ENCODE assay signal across 1 cellular context in genomic region chr22:22297790-22298653, GRCh38.
TF ChIP-seq lines count a peak whose summit lies in the region.
"Not testable (repeated sequence)": the region's sequence is repeated elsewhere in the genome, so short reads cannot be mapped to it uniquely, and the experiment has no call there.

No MANE protein-coding gene starts in this region.

TF ChIP-seq in K562, 482 proteins besides CTCF, POLR2A, EP300 and RAD21 (continued from another document and continues in another):
- TF ChIP-seq HBP1 (CRISPR knock-in tag; IDR thresholded peaks at IDR 0.05) = 0 out of 2 replicates have a peak, but pooled peaks have one; percentile 82
- TF ChIP-seq TAF1 (IDR thresholded peaks at IDR 0.05; ENCODE audit: control insufficient read depth, extremely low read depth, insufficient read depth, low read length, severe bottlenecking) = peak; percentile 13
- TF ChIP-seq ZNF740 (CRISPR knock-in tag; IDR thresholded peaks at IDR 0.05) = 0 out of 2 replicates have a peak, but pooled peaks have one; percentile 47
- TF ChIP-seq ZNF740 (tag; IDR thresholded peaks at IDR 0.05) = not testable (repeated sequence)
- peak; percentile 43; the same call in 1 of the 2 replicates for TF ChIP-seq ZNF133 (CRISPR knock-in tag; IDR thresholded peaks at IDR 0.05)
- TF ChIP-seq GMEB1 (CRISPR knock-in tag; IDR thresholded peaks at IDR 0.05) = peak; percentile 85
- TF ChIP-seq NEUROD1 (IDR thresholded peaks at IDR 0.05; ENCODE audit: borderline replicate concordance, low read depth, low read length, partially characterized antibody) = peak; percentile 4
- TF ChIP-seq SMARCA5 (IDR thresholded peaks at IDR 0.05) = peak; percentile 51
- peak; percentile 58; the same call in 1 of the 2 replicates for TF ChIP-seq DMBX1 (CRISPR knock-in tag; IDR thresholded peaks at IDR 0.05; ENCODE audit: borderline replicate concordance)
- peak; percentile 69; the same call in 1 of the 2 replicates for TF ChIP-seq RREB1 (CRISPR knock-in tag; IDR thresholded peaks at IDR 0.05)
- peak; percentile 60; the same call in 1 of the 2 replicates for TF ChIP-seq ZNF695 (CRISPR knock-in tag; IDR thresholded peaks at IDR 0.05)
- TF ChIP-seq E2F3 (CRISPR knock-in tag; IDR thresholded peaks at IDR 0.05) = peak; percentile 32; the same call in 1 of the 2 replicates
- peak; percentile 48; the same call in 1 of the 2 replicates for TF ChIP-seq KLF6 (CRISPR knock-in tag; IDR thresholded peaks at IDR 0.05; ENCODE audit: borderline replicate concordance)
- peak; percentile 62 for TF ChIP-seq ZBTB9 (CRISPR knock-in tag; IDR thresholded peaks at IDR 0.05)
- 0 out of 2 replicates have a peak, but pooled peaks have one; percentile 47 for TF ChIP-seq ZNF561 (CRISPR knock-in tag; conservative IDR thresholded peaks at IDR 0.05)
- TF ChIP-seq NKRF (IDR thresholded peaks at IDR 0.05; ENCODE audit: borderline replicate concordance) = peak; percentile 78
- TF ChIP-seq MAX (CRISPR knock-in tag; IDR thresholded peaks at IDR 0.05) = peak; percentile 64; the same call in 1 of the 2 replicates
- TF ChIP-seq DPF2 (IDR thresholded peaks at IDR 0.05) = peak; percentile 34; the same call in 1 of the 2 replicates
- peak; percentile 18; the same call in 1 of the 2 replicates for TF ChIP-seq ZNF239 (CRISPR knock-in tag; IDR thresholded peaks at IDR 0.05)
- peak in 1 of 2 experiments; percentile 6; a peak in 1 of 4 replicates for TF ChIP-seq SRF (CRISPR knock-in tag; IDR thresholded peaks at IDR 0.05)
- TF ChIP-seq ELF4 (CRISPR knock-in tag; IDR thresholded peaks at IDR 0.05) = peak; percentile 69
- TF ChIP-seq ZNF445 (CRISPR knock-in tag; IDR thresholded peaks at IDR 0.05; ENCODE audit: low read depth) = 0 out of 2 replicates have a peak, but pooled peaks have one; percentile 29
- TF ChIP-seq HLTF (IDR thresholded peaks at IDR 0.05) = peak; percentile 59
- TF ChIP-seq TFAP4 (CRISPR knock-in tag; IDR thresholded peaks at IDR 0.05; ENCODE audit: borderline replicate concordance) = peak; percentile 85
- peak; percentile 65 for TF ChIP-seq SMARCE1 (IDR thresholded peaks at IDR 0.05)
- peak; percentile 27 for TF ChIP-seq SMAD1 (IDR thresholded peaks at IDR 0.05; ENCODE audit: low read depth, low read length, partially characterized antibody)
- peak; percentile 51 to 88 for TF ChIP-seq TEAD1 (CRISPR knock-in tag; IDR thresholded peaks at IDR 0.05)
- TF ChIP-seq TAF7 (tag; IDR thresholded peaks at IDR 0.05) = peak; percentile 36; the same call in 1 of the 2 replicates
- TF ChIP-seq PHF8 (IDR thresholded peaks at IDR 0.05; ENCODE audit: borderline replicate concordance, low read length) = peak; percentile 69; the same call in 1 of the 2 replicates
- peak; percentile 62 for TF ChIP-seq HNRNPLL (IDR thresholded peaks at IDR 0.05; ENCODE audit: low read depth, low read length, poor library complexity, severe bottlenecking)
- TF ChIP-seq MTF1 (CRISPR knock-in tag; IDR thresholded peaks at IDR 0.05; ENCODE audit: borderline replicate concordance) = 0 out of 2 replicates have a peak, but pooled peaks have one; percentile 47
- TF ChIP-seq ZNF511 (CRISPR knock-in tag; IDR thresholded peaks at IDR 0.05) = peak; percentile 84
- peak; percentile 88; the same call in 1 of the 2 replicates for TF ChIP-seq THAP12 (CRISPR knock-in tag; IDR thresholded peaks at IDR 0.05)
- TF ChIP-seq PHF20 (IDR thresholded peaks at IDR 0.05; ENCODE audit: partially characterized antibody) = peak; percentile 55
